ENCODE assay signal across 13 cellular contexts in the genomic region with DNA sequence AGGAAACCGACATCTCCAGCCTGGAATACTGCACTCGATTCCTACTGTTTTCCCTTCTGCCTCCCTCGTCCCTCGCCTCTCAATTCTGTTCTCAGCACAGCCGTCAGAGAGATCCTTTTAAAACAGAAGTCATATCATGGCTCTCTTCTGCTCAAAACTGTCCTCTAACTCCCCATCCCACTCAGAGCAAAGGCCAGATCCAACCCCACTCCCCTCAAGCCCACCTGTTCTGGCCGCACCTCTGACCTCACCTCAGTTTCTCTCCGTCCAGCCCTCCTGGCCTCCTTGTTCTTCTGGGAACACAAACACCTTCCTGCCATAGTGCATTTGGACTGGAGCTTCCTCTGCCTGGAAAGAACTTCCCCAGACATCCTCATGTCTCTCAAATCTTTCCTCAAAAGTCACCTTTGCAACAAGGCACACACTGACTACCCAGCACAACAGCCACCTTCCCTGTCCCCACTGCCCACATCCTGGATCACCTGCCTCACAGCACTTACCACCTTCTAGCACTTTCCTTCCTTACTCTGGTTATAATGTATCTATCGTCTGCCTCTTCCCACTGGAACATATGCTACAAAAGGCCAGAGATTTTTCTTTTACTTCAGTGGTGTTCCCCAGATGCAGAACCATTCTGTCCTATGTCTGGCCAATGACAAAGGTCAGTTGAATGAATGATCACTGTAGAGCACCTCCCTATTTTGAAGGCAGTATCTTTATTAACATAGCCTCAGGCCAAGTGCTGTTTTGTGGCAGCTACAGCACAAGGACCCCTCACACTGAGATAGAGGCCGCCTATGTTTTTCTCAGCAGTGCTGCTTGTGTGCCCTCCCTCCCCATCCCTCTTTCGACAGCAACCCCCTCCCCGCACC. TPM values are rescaled to one million over a fixed set of nuclear protein-coding genes. Genes with fewer than 3 reads are reported as not detected.
DNase-seq lines count a peak whose midpoint lies in the region; ATAC-seq and TF ChIP-seq lines count a peak whose summit lies in the region.
"Had no signal": no experiment of that assay in that cellular context is flagged by ENCODE, and none has a peak within 500 bp of the region (broad histone marks: within the 10 kb centered on the region; RNA-seq: fewer than 3 reads in every experiment).

No MANE protein-coding gene starts in this region.

- H3K36me3 Mint-ChIP-seq in activated CD4-positive, alpha-beta T cell treated with anti-CD3 and anti-CD28 coated beads, Interleukin-2, amount 10 ng/mL, durations not matched to agents 7 days and 5 days (ENCODE audit: low read depth) = peaks cover 49% of the 10 kb centered on the region
- H3K36me3 Mint-ChIP-seq in nephron progenitor cell (ENCODE audit: low read depth) (no peaks in the 10 kb centered on the region), GM23338 (ENCODE audit: low read depth) (peaks cover 22% of the 10 kb centered on the region)

- no peaks in the 10 kb centered on the region for H3K9me3 ChIP-seq in esophagus squamous epithelium
- H3K9me3 ChIP-seq: pancreas had no signal

- no peak overlapping the region for H3K4me2 ChIP-seq in GM23338

- TF ChIP-seq CTCF in esophagus squamous epithelium (IDR thresholded peaks at IDR 0.05) (no peak), nephron progenitor cell (IDR thresholded peaks at IDR 0.05) (no peak), GM23338 (conservative IDR thresholded peaks at IDR 0.05; ENCODE audit: low read depth in 2 of 2) (no peak)

- no peak for ATAC-seq in stimulated activated naive CD8-positive, alpha-beta T cell treated with anti-CD3 and anti-CD28 coated beads, Interleukin-15, amount 100 ng/mL, for 72 hours
- no peak for ATAC-seq in GM23338
- ATAC-seq: foreskin keratinocyte, pancreas had no signal

- H3K27ac Mint-ChIP-seq in activated CD4-positive, alpha-beta T cell treated with anti-CD3 and anti-CD28 coated beads, Interleukin-2, amount 10 ng/mL, durations not matched to agents 7 days and 5 days = peak overlapping the region; percentile 16
- H3K27ac Mint-ChIP-seq in stimulated activated naive CD8-positive, alpha-beta T cell treated with anti-CD3 and anti-CD28 coated beads, Interleukin-15, amount 100 ng/mL, for 72 hours = peak overlapping the region; percentile 77 to 100
- H3K27ac Mint-ChIP-seq in nephron progenitor cell = no peak overlapping the region
- H3K27ac Mint-ChIP-seq in GM23338 = no peak overlapping the region

- TF ChIP-seq POLR2A in esophagus squamous epithelium (IDR thresholded peaks at IDR 0.05) = no peak

- H3K4me1 Mint-ChIP-seq in activated CD4-positive, alpha-beta T cell treated with anti-CD3 and anti-CD28 coated beads, Interleukin-2, amount 10 ng/mL, durations not matched to agents 7 days and 5 days = peaks cover 42% of the 10 kb centered on the region
- peaks cover 63% of the 10 kb centered on the region for H3K4me1 Mint-ChIP-seq in stimulated activated naive CD8-positive, alpha-beta T cell treated with anti-CD3 and anti-CD28 coated beads, Interleukin-15, amount 100 ng/mL, for 72 hours
- peaks cover 5% of the 10 kb centered on the region for H3K4me1 Mint-ChIP-seq in nephron progenitor cell
- peaks cover 9% of the 10 kb centered on the region for H3K4me1 Mint-ChIP-seq in GM23338

- no peaks in the 10 kb centered on the region for H3K9me3 Mint-ChIP-seq in activated CD4-positive, alpha-beta T cell treated with anti-CD3 and anti-CD28 coated beads, Interleukin-2, amount 10 ng/mL, durations not matched to agents 7 days and 5 days
- H3K9me3 Mint-ChIP-seq in stimulated activated naive CD8-positive, alpha-beta T cell treated with anti-CD3 and anti-CD28 coated beads, Interleukin-15, amount 100 ng/mL, for 72 hours = no peaks in the 10 kb centered on the region
- H3K9me3 Mint-ChIP-seq in nephron progenitor cell = no peaks in the 10 kb centered on the region
- H3K9me3 Mint-ChIP-seq in GM23338 = no peaks in the 10 kb centered on the region

- intact Hi-C loops in esophagus squamous epithelium (cut with DNase I) = loop anchor here (5.0 kb wide), 1 partner anchor 85 kb away; no protein-coding TSS in a partner anchor

- peak; percentile 12 for DNase-seq in stimulated activated CD4-positive, alpha-beta T cell treated with anti-CD3 and anti-CD28 coated beads, Interleukin-4, amount 100 ng/mL, for 4 hours
- DNase-seq in stimulated activated CD4-positive, alpha-beta T cell treated with anti-CD3 and anti-CD28 coated beads, Interleukin-4, amount 100 ng/mL, for 24 hours = no peak
- DNase-seq in activated CD4-positive, alpha-beta T cell treated with anti-CD3 and anti-CD28 coated beads, Interleukin-2, amount 10 ng/mL, durations not matched to agents 7 days and 5 days = no peak
- DNase-seq in central memory CD4-positive, alpha-beta T cell = peak; percentile 46
- peak; percentile 21 to 57 for DNase-seq in stimulated activated naive CD8-positive, alpha-beta T cell treated with anti-CD3 and anti-CD28 coated beads, Interleukin-15, amount 100 ng/mL, for 72 hours
- no peak for DNase-seq in esophagus squamous epithelium (lab: John Stamatoyannopoulos, UW)
- DNase-seq in nephron progenitor cell = no peak
- no peak for DNase-seq in GM23338 (ENCODE audit: low spot score)
- DNase-seq: effector CD4-positive, alpha-beta T cell; foreskin keratinocyte; H7; pancreas; SW 1271 had no signal

- CTCF ChIA-PET in activated CD4-positive, alpha-beta T cell treated with anti-CD3 and anti-CD28 coated beads, Interleukin-2, amount 10 ng/mL, durations not matched to agents 7 days and 5 days (lab: Charles Lee) = no interaction called here

- peaks cover 0 to 28% (median 9%) of the 10 kb centered on the region in 3 donors for H3K36me3 ChIP-seq in esophagus squamous epithelium
- H3K36me3 ChIP-seq in GM23338 (ENCODE audit: insufficient read depth) = no peaks in the 10 kb centered on the region
- H3K36me3 ChIP-seq: pancreas had no signal

- H3K27ac ChIP-seq in esophagus squamous epithelium (no peak overlapping the region), GM23338 (ENCODE audit: low read depth) (no peak overlapping the region)
- H3K27ac ChIP-seq: foreskin keratinocyte, pancreas had no signal

- POLR2A ChIA-PET in activated CD4-positive, alpha-beta T cell treated with anti-CD3 and anti-CD28 coated beads, Interleukin-2, amount 10 ng/mL, durations not matched to agents 7 days and 5 days (lab: Charles Lee) = interaction anchor here (0.6 kb wide), 1 partner anchor 87 kb away, joined by 4 read pairs; no protein-coding TSS in a partner anchor

- H3K4me1 ChIP-seq in esophagus squamous epithelium (peaks cover 13 to 27% (median 16%) of the 10 kb centered on the region in 3 donors), GM23338 (ENCODE audit: insufficient read depth) (peaks cover 7% of the 10 kb centered on the region; the same call in 1 of the 2 replicates)
- H3K4me1 ChIP-seq: foreskin keratinocyte had no signal

- no peaks in the 10 kb centered on the region for H3K79me2 ChIP-seq in GM23338 (replicated peaks; ENCODE audit: insufficient read depth)

- no peak overlapping the region for H3K4me3 ChIP-seq in esophagus squamous epithelium
- H3K4me3 ChIP-seq in GM23338 = no peak overlapping the region
- H3K4me3 ChIP-seq: pancreas had no signal

- H3F3A ChIP-seq in GM23338 (replicated peaks; ENCODE audit: low read depth) = no peaks in the 10 kb centered on the region

- H3K27me3 Mint-ChIP-seq in activated CD4-positive, alpha-beta T cell treated with anti-CD3 and anti-CD28 coated beads, Interleukin-2, amount 10 ng/mL, durations not matched to agents 7 days and 5 days = no peaks in the 10 kb centered on the region
- H3K27me3 Mint-ChIP-seq in stimulated activated naive CD8-positive, alpha-beta T cell treated with anti-CD3 and anti-CD28 coated beads, Interleukin-15, amount 100 ng/mL, for 72 hours = no peaks in the 10 kb centered on the region
- peaks cover 88% of the 10 kb centered on the region for H3K27me3 Mint-ChIP-seq in nephron progenitor cell (ENCODE audit: low read depth, poor library complexity)
- H3K27me3 Mint-ChIP-seq in GM23338 (ENCODE audit: insufficient read depth, low read depth, poor library complexity) = peaks cover 28% of the 10 kb centered on the region

- peak overlapping the region; percentile 93 for H3K4me3 Mint-ChIP-seq in activated CD4-positive, alpha-beta T cell treated with anti-CD3 and anti-CD28 coated beads, Interleukin-2, amount 10 ng/mL, durations not matched to agents 7 days and 5 days
- H3K4me3 Mint-ChIP-seq in stimulated activated naive CD8-positive, alpha-beta T cell treated with anti-CD3 and anti-CD28 coated beads, Interleukin-15, amount 100 ng/mL, for 72 hours = peak overlapping the region; percentile 60 to 99
- no peak overlapping the region for H3K4me3 Mint-ChIP-seq in nephron progenitor cell
- H3K4me3 Mint-ChIP-seq in GM23338 = no peak overlapping the region

- H2AFZ ChIP-seq in GM23338 = no peak overlapping the region

- no peaks in the 10 kb centered on the region for H4K20me1 ChIP-seq in GM23338 (replicated peaks; ENCODE audit: insufficient read depth)

- H3K27me3 ChIP-seq in esophagus squamous epithelium (no peaks in the 10 kb centered on the region), GM23338 (ENCODE audit: insufficient read depth) (peaks cover 12% of the 10 kb centered on the region)
- H3K27me3 ChIP-seq: pancreas had no signal

- WGBS in esophagus squamous epithelium, 2 donors = 60 to 76% methylated on average over 9 to 10 of the region's 11 CpGs

- H3K9me2 ChIP-seq in GM23338 (ENCODE audit: insufficient read depth) = no peaks in the 10 kb centered on the region

TF ChIP-seq in GM23338, 12 proteins besides CTCF, POLR2A, EP300 and RAD21 (continues in another document):
- no peak for TF ChIP-seq ZNF114 (CRISPR knock-in tag; IDR thresholded peaks at IDR 0.05)
- TF ChIP-seq NANOG (IDR thresholded peaks at IDR 0.05; ENCODE audit: borderline replicate concordance) = no peak
- TF ChIP-seq ZNF331 (CRISPR knock-in tag; IDR thresholded peaks at IDR 0.05; ENCODE audit: low read depth) = no peak
- no peak for TF ChIP-seq STAT1 (IDR thresholded peaks at IDR 0.05; ENCODE audit: unreplicated experiment)

RNA-seq across cellular contexts. Expression of a gene that starts 4.2 kb away (rescaled TPM):
- total RNA-seq in activated CD4-positive, alpha-beta T cell treated with anti-CD3 and anti-CD28 coated beads, Interleukin-2, amount 10 ng/mL, durations not matched to agents 7 days and 5 days = 1,000 to 10,000 TPM; 4,654 to 4,702 TPM
- 1,000 to 10,000 TPM in 1 of 4 donors, 100 to 1,000 TPM in 3; 193 to 1,414 (median 554) TPM for total RNA-seq in esophagus squamous epithelium
- total RNA-seq in GM23338 (2014; rRNA removed; shearing (Covaris generic)) = 36.1 and 44.3 TPM in 2 replicates
- polyA plus RNA-seq in GM23338 (2016; fragmentation: Nextera tagmentation; extraction: Ambion mirVana) = 86.0 and 102 TPM in 2 replicates

RNA-seq across cellular contexts. Expression of a gene that starts 50.7 kb away (rescaled TPM):
- total RNA-seq in activated CD4-positive, alpha-beta T cell treated with anti-CD3 and anti-CD28 coated beads, Interleukin-2, amount 10 ng/mL, durations not matched to agents 7 days and 5 days = 10 to 100 TPM; 10.5 to 10.8 TPM
- 10 to 100 TPM in 1 of 4 donors, 1 to 10 TPM in 3; 7.5 to 10.1 (median 8.8) TPM for total RNA-seq in esophagus squamous epithelium
- total RNA-seq in GM23338 (2014; rRNA removed; shearing (Covaris generic)) = 18.2 and 22.7 TPM in 2 replicates
- polyA plus RNA-seq in GM23338 (2016; fragmentation: Nextera tagmentation; extraction: Ambion mirVana) = 12.7 and 13.4 TPM in 2 replicates

Comparison
In these comparisons a context has a peak if more than half of its experiments do, and no peak if none do; other contexts are left out.
1. DNase-seq: peak in stimulated activated CD4-positive, alpha-beta T cell treated with anti-CD3 and anti-CD28 coated beads, Interleukin-4, amount 100 ng/mL, for 4 hours (2 of 2), central memory CD4-positive, alpha-beta T cell (single experiment) and stimulated activated naive CD8-positive, alpha-beta T cell treated with anti-CD3 and anti-CD28 coated beads, Interleukin-15, amount 100 ng/mL, for 72 hours (2 of 2); none in stimulated activated CD4-positive, alpha-beta T cell treated with anti-CD3 and anti-CD28 coated beads, Interleukin-4, amount 100 ng/mL, for 24 hours (single experiment), activated CD4-positive, alpha-beta T cell treated with anti-CD3 and anti-CD28 coated beads, Interleukin-2, amount 10 ng/mL, durations not matched to agents 7 days and 5 days (single experiment), esophagus squamous epithelium (single experiment), nephron progenitor cell (single experiment) and GM23338 (single experiment).
2. H3K27ac Mint-ChIP-seq: peak in activated CD4-positive, alpha-beta T cell treated with anti-CD3 and anti-CD28 coated beads, Interleukin-2, amount 10 ng/mL, durations not matched to agents 7 days and 5 days (single experiment) and stimulated activated naive CD8-positive, alpha-beta T cell treated with anti-CD3 and anti-CD28 coated beads, Interleukin-15, amount 100 ng/mL, for 72 hours (2 of 2); none in nephron progenitor cell (single experiment) and GM23338 (single experiment).
3. H3K4me3 Mint-ChIP-seq: peak in activated CD4-positive, alpha-beta T cell treated with anti-CD3 and anti-CD28 coated beads, Interleukin-2, amount 10 ng/mL, durations not matched to agents 7 days and 5 days (single experiment) and stimulated activated naive CD8-positive, alpha-beta T cell treated with anti-CD3 and anti-CD28 coated beads, Interleukin-15, amount 100 ng/mL, for 72 hours (2 of 2); none in nephron progenitor cell (single experiment) and GM23338 (single experiment).